Comparison of ENCODE assay signal across 1 cellular context in the genomic region with DNA sequence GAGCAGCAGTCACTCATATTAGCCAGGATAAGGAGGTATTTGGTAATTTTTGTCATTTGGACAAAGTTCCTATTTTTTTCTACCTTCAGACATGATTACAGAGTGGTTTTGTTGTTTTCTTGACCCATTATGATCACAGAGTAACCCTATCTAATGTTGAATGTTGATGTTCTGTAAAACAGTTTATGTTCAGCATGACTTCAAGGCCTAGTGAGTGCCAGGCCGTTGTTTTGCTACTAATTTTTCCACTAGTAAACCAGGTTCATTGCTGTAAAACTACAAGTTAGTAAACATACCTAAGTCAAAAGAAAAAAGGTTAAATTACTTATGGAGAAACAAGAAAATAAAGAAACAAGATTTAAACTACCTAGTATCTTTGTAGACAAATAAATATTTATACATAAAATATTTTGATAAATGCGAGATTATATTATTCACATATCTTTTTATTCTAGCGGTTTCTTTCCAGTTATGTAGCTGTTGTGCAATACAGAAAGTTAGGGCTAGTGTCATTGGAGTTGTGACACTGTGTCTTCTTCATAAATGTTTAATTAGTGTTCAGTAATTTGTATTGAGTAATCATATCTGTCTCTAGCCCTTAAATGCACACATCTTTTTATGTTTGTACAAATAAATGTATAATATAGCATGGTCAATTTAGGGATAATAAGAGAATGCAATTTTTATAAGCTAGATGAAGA.
TF ChIP-seq lines count a peak whose summit lies in the region.

No MANE protein-coding gene starts in this region.

TF ChIP-seq in GM23338, 12 proteins besides CTCF, POLR2A, EP300 and RAD21 (continued from another document):
- TF ChIP-seq ZNF114 (CRISPR knock-in tag; IDR thresholded peaks at IDR 0.05) (no peak), JUNB (IDR thresholded peaks at IDR 0.05; ENCODE audit: unreplicated experiment) (no peak)
TF ChIP-seq in GM23338: peak in this region for 0.
